In genomic region chr16:28981517-28981916, GRCh38 we compare ENCODE assay signal across 9 cellular contexts. TPM values are rescaled to one million over a fixed set of nuclear protein-coding genes. Genes with fewer than 3 reads are reported as not detected.
DNase-seq lines count a peak whose midpoint lies in the region; ATAC-seq and TF ChIP-seq lines count a peak whose summit lies in the region.
"Had no signal": no experiment of that assay in that cellular context is flagged by ENCODE, and none has a peak within 500 bp of the region (broad histone marks: within the 10 kb centered on the region; RNA-seq: fewer than 3 reads in every experiment).

No MANE protein-coding gene starts in this region.

- H3K36me3 ChIP-seq in body of pancreas (replicated peaks in 1 of 2; ENCODE audit: insufficient read depth in 1 of 2, low read depth in 2 of 2): peaks cover 4 to 8% of the 10 kb centered on the region in 2 donors

- H3K9me3 Mint-ChIP-seq in activated T-helper 17 cell treated with anti-CD3 and anti-CD28 coated beads, Interleukin-2, amount 50 U/mL, for 72 hours: no peaks in the 10 kb centered on the region
- H3K9me3 Mint-ChIP-seq in natural killer cell: no peaks in the 10 kb centered on the region

- H3K27ac ChIP-seq in body of pancreas: no peak overlapping the region
- H3K27ac ChIP-seq: skin epidermis had no signal

- intact Hi-C loops in body of pancreas (cut with DNase I): no loop called here
- intact Hi-C loops in natural killer cell (cut with micrococcal nuclease): no loop called here

- DNase-seq in GM12864 (ENCODE audit: low read depth): no peak
- DNase-seq in NAMALWA (ENCODE audit: low spot score): peak; percentile 83
- peak in 1 of 4 donors; percentile 16 for DNase-seq in body of pancreas
- no peak for DNase-seq in retinal pigment epithelial cell (ENCODE audit: low read depth)
- no peak for DNase-seq in KG1 (lab: John Stamatoyannopoulos, UW)
- DNase-seq in natural killer cell: no peak

- H3K36me3 Mint-ChIP-seq in activated T-helper 17 cell treated with anti-CD3 and anti-CD28 coated beads, Interleukin-2, amount 50 U/mL, for 72 hours (ENCODE audit: low read depth): peaks cover 67% of the 10 kb centered on the region
- H3K36me3 Mint-ChIP-seq in natural killer cell: no peaks in the 10 kb centered on the region

- H3K27me3 ChIP-seq in body of pancreas: no peaks in the 10 kb centered on the region

- H3K27me3 Mint-ChIP-seq in activated T-helper 17 cell treated with anti-CD3 and anti-CD28 coated beads, Interleukin-2, amount 50 U/mL, for 72 hours: no peaks in the 10 kb centered on the region
- H3K27me3 Mint-ChIP-seq in natural killer cell (ENCODE audit: low read depth in 2 of 2): no peaks in the 10 kb centered on the region

- H3K4me1 Mint-ChIP-seq in activated T-helper 17 cell treated with anti-CD3 and anti-CD28 coated beads, Interleukin-2, amount 50 U/mL, for 72 hours: peaks cover 22% of the 10 kb centered on the region
- H3K4me1 Mint-ChIP-seq in natural killer cell: peaks cover 31 to 54% of the 10 kb centered on the region in 2 donors

- no peak overlapping the region for H3K4me3 Mint-ChIP-seq in activated T-helper 17 cell treated with anti-CD3 and anti-CD28 coated beads, Interleukin-2, amount 50 U/mL, for 72 hours
- no peak overlapping the region for H3K4me3 Mint-ChIP-seq in natural killer cell

- TF ChIP-seq CTCF in GM12864 (IDR thresholded peaks at IDR 0.05; ENCODE audit: low read depth, low read length, missing control alignments) (peak; percentile 92), body of pancreas (IDR thresholded peaks at IDR 0.05) (peak in 6 of 7 experiments; percentile 12 to 45 (median 27)), retinal pigment epithelial cell (conservative IDR thresholded peaks at IDR 0.05; ENCODE audit: low read depth, low read length) (peak; percentile 71), natural killer cell (IDR thresholded peaks at IDR 0.05) (no peak)

- ATAC-seq in body of pancreas: no peak
- no peak for ATAC-seq in activated T-helper 17 cell treated with anti-CD3 and anti-CD28 coated beads, Interleukin-2, amount 50 U/mL, for 72 hours (replicated peaks)
- ATAC-seq in natural killer cell: no peak
- no peak for ATAC-seq in GM21717 (IDR thresholded peaks at IDR 0.05; ENCODE audit: unreplicated experiment)

- no peak for TF ChIP-seq POLR2A in body of pancreas (IDR thresholded peaks at IDR 0.05)

- H3K4me3 ChIP-seq in GM12864 (ENCODE audit: low read depth, low read length) (no peak overlapping the region), body of pancreas (no peak overlapping the region), retinal pigment epithelial cell (ENCODE audit: low read length) (no peak overlapping the region)
- H3K4me3 ChIP-seq: skin epidermis had no signal

- no peaks in the 10 kb centered on the region for H3K4me1 ChIP-seq in body of pancreas

- no peak overlapping the region for H3K27ac Mint-ChIP-seq in activated T-helper 17 cell treated with anti-CD3 and anti-CD28 coated beads, Interleukin-2, amount 50 U/mL, for 72 hours
- H3K27ac Mint-ChIP-seq in natural killer cell: no peak overlapping the region

- WGBS in body of pancreas, 2 donors: 81 to 85% methylated on average over 11 to 12 of the region's 12 CpGs

- H3K9me3 ChIP-seq in body of pancreas: no peaks in the 10 kb centered on the region

RNA-seq across cellular contexts. Expression of gene LAT, which starts 3.3 kb away (rescaled TPM):
- total RNA-seq in body of pancreas (1 to 10 TPM; 1.6 to 4.7 TPM), natural killer cell (100 to 1,000 TPM; 130 to 148 (median 147) TPM)
- total RNA-seq in activated T-helper 17 cell treated with anti-CD3 and anti-CD28 coated beads, Interleukin-2, amount 50 U/mL, for 72 hours: 100 to 1,000 TPM; 216 to 327 TPM

RNA-seq across cellular contexts. Expression of gene SPNS1, which starts 6.9 kb away (rescaled TPM):
- total RNA-seq in body of pancreas: 10 to 100 TPM; 11.2 to 23.1 TPM
- total RNA-seq in activated T-helper 17 cell treated with anti-CD3 and anti-CD28 coated beads, Interleukin-2, amount 50 U/mL, for 72 hours: 10 to 100 TPM; 15.0 to 26.8 TPM
- 10 to 100 TPM; 36.0 to 44.3 (median 36.9) TPM for total RNA-seq in natural killer cell

RNA-seq across cellular contexts. Expression of gene NFATC2IP, which starts 30.8 kb away (rescaled TPM):
- 10 to 100 TPM; 20.0 to 65.6 TPM for total RNA-seq in body of pancreas
- 100 to 1,000 TPM in 1 of 2 donors, 10 to 100 TPM in 1; 81.3 to 100 TPM for total RNA-seq in activated T-helper 17 cell treated with anti-CD3 and anti-CD28 coated beads, Interleukin-2, amount 50 U/mL, for 72 hours
- 100 to 1,000 TPM in 2 of 3 donors, 10 to 100 TPM in 1; 87.1 to 132 (median 108) TPM for total RNA-seq in natural killer cell

RNA-seq across cellular contexts. Expression of gene CD19, which starts 49.7 kb away (rescaled TPM):
- total RNA-seq in body of pancreas (not detected), natural killer cell (1 to 10 TPM in 1 of 3 donors, under 1 TPM in 2; 0.79 to 2.5 (median 0.96) TPM)
- 1 to 10 TPM in 1 of 2 donors, not detected in 1; 2.1 TPM for total RNA-seq in activated T-helper 17 cell treated with anti-CD3 and anti-CD28 coated beads, Interleukin-2, amount 50 U/mL, for 72 hours

RNA-seq across cellular contexts. Expression of gene RABEP2, which starts 56.5 kb away (rescaled TPM):
- total RNA-seq in body of pancreas (100 to 1,000 TPM in 1 of 2 donors, 10 to 100 TPM in 1; 27.2 to 118 TPM), natural killer cell (10 to 100 TPM; 53.4 to 63.4 (median 60.1) TPM)
- total RNA-seq in activated T-helper 17 cell treated with anti-CD3 and anti-CD28 coated beads, Interleukin-2, amount 50 U/mL, for 72 hours: 10 to 100 TPM; 21.5 to 34.1 TPM

Comparison
In these comparisons a context has a peak if more than half of its experiments do, and no peak if none do; other contexts are left out.
1. RNA of gene LAT, which starts 3.3 kb away (total RNA-seq): 216 to 327 TPM in activated T-helper 17 cell treated with anti-CD3 and anti-CD28 coated beads, Interleukin-2, amount 50 U/mL, for 72 hours and 130 to 148 TPM in natural killer cell; 1.6 to 4.7 TPM in body of pancreas; every median in the first group is over 10 times any median in the second.